20 cellular contexts compared by ENCODE assay signal in the genomic region with DNA sequence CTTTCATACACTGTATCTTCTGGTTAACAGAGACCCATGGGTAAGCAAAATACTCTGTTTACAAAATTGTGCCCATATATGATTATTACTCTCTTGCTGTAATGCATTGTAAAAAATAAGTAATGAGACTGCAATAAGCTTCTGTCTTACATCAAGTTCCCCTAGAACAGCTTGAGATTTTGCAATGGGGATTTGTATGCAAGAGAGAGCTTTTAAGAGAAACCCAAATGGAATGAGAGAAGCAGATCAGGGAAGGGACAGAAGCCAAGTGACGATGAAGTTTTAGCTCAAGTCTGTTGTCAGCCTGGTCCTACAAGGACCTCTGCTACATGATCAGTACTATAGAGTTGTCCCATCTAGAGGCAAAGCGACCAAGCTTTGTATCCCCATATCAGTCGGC.
DNase-seq lines count a peak whose midpoint lies in the region; ATAC-seq and TF ChIP-seq lines count a peak whose summit lies in the region.
"Had no signal": no experiment of that assay in that cellular context is flagged by ENCODE, and none has a peak within 500 bp of the region (broad histone marks: within the 10 kb centered on the region; RNA-seq: fewer than 3 reads in every experiment).

No MANE protein-coding gene starts in this region.

- H2BK120ac ChIP-seq in mesenchymal stem cell (ENCODE audit: low read depth, low read length) = no peak overlapping the region

- no peaks in the 10 kb centered on the region for H3K27me3 Mint-ChIP-seq in T-helper 2 cell treated with Interferon-gamma antibody and Interleukin-4, amounts not matched to agents 5 μg/mL and 100 μg/mL, for 36 hours (ENCODE audit: low read depth)
- H3K27me3 Mint-ChIP-seq: B cell had no signal

- H3K9ac ChIP-seq in adipocyte (ENCODE audit: low read length) (no peak overlapping the region), mesenchymal stem cell (ENCODE audit: low read length) (no peak overlapping the region)
- H3K9ac ChIP-seq: BLaER1 treated with 17β-estradiol and CSF1 and Interleukin-3, amounts not matched to agents 10 nM and 100 nM had no signal

- no peak for TF ChIP-seq POLR2A in gastrocnemius medialis (IDR thresholded peaks at IDR 0.05)

- no peak overlapping the region for H2BK5ac ChIP-seq in mesenchymal stem cell (ENCODE audit: low read depth, low read length, poor library complexity, severe bottlenecking)

- no peak overlapping the region for H3K4me3 Mint-ChIP-seq in T-helper 2 cell treated with Interferon-gamma antibody and Interleukin-4, amounts not matched to agents 5 μg/mL and 100 μg/mL, for 36 hours
- H3K4me3 Mint-ChIP-seq: B cell; CD8-positive, alpha-beta T cell had no signal

- H3K27me3 ChIP-seq in adipocyte (replicated peaks; ENCODE audit: control insufficient read depth, insufficient read depth, low read length) (no peaks in the 10 kb centered on the region), mesenchymal stem cell (ENCODE audit: control insufficient read depth in 1 of 2, insufficient read depth in 1 of 2, low read length in 2 of 2) (no peaks in the 10 kb centered on the region), gastrocnemius medialis (no peaks in the 10 kb centered on the region)
- H3K27me3 ChIP-seq: BLaER1 treated with 17β-estradiol and CSF1 and Interleukin-3, amounts not matched to agents 10 nM and 100 nM had no signal

- peaks cover 22% of the 10 kb centered on the region for H3K4me1 ChIP-seq in adipocyte (ENCODE audit: control insufficient read depth, insufficient read depth, low read length)
- H3K4me1 ChIP-seq in mesenchymal stem cell (ENCODE audit: control insufficient read depth, insufficient read depth, low read depth, low read length) = no peaks in the 10 kb centered on the region
- H3K4me1 ChIP-seq in gastrocnemius medialis = no peaks in the 10 kb centered on the region
- H3K4me1 ChIP-seq: BLaER1 treated with 17β-estradiol and CSF1 and Interleukin-3, amounts not matched to agents 10 nM and 100 nM had no signal

- intact Hi-C loops in gastrocnemius medialis (cut with DNase I; ENCODE audit: low total_unique reads) = no loop called here

- H3K79me1 ChIP-seq in mesenchymal stem cell (replicated peaks; ENCODE audit: low read length, poor library complexity, severe bottlenecking) = no peaks in the 10 kb centered on the region

- no peak overlapping the region for H3K23ac ChIP-seq in mesenchymal stem cell (ENCODE audit: low read length in 2 of 2)

- DNase-seq in Ammon's horn (ENCODE audit: low spot score) = peak; percentile 4
- DNase-seq in adipocyte (ENCODE audit: low read depth) = peak; percentile 82
- peak; percentile 64 for DNase-seq in fibroblast of peridontal ligament (ENCODE audit: extremely low read depth)
- DNase-seq in mesenchymal stem cell = peak; percentile 22
- no peak for DNase-seq in T-helper 2 cell treated with Interferon-gamma antibody and Interleukin-4, amounts not matched to agents 5 μg/mL and 100 μg/mL, for 36 hours (ENCODE audit: low spot score)
- DNase-seq in hepatic stellate cell (ENCODE audit: low spot score) = no peak
- no peak for DNase-seq in NCI-H2107 treated with DMSO at 0.1 percent for 48 hours (lab: John Stamatoyannopoulos, UW; ENCODE audit: unreplicated experiment)
- no peak for DNase-seq in gastrocnemius medialis
- DNase-seq: Calu3; CD8-positive, alpha-beta T cell; DMS 273 treated with DMSO at 0.1 percent for 48 hours; DMS53; DND-41; EL had no signal

- H3K14ac ChIP-seq in mesenchymal stem cell (ENCODE audit: low read length in 2 of 2) = no peak overlapping the region

- H3K9me3 ChIP-seq in adipocyte (ENCODE audit: control insufficient read depth, low read length) (no peaks in the 10 kb centered on the region), mesenchymal stem cell (ENCODE audit: control insufficient read depth, low read length) (no peaks in the 10 kb centered on the region), gastrocnemius medialis (no peaks in the 10 kb centered on the region)
- H3K9me3 ChIP-seq: BLaER1 treated with 17β-estradiol and CSF1 and Interleukin-3, amounts not matched to agents 10 nM and 100 nM; HAP-1 had no signal

- H3K4me2 ChIP-seq in mesenchymal stem cell (ENCODE audit: low read length, poor library complexity, severe bottlenecking) = no peak overlapping the region
- H3K4me2 ChIP-seq: BLaER1 treated with 17β-estradiol and CSF1 and Interleukin-3, amounts not matched to agents 10 nM and 100 nM had no signal

- H2AFZ ChIP-seq in mesenchymal stem cell (ENCODE audit: low read depth, low read length) = no peak overlapping the region

- no peaks in the 10 kb centered on the region for H3K9me3 Mint-ChIP-seq in T-helper 2 cell treated with Interferon-gamma antibody and Interleukin-4, amounts not matched to agents 5 μg/mL and 100 μg/mL, for 36 hours
- H3K9me3 Mint-ChIP-seq: CD8-positive, alpha-beta T cell had no signal

- no peak for TF ChIP-seq CTCF in gastrocnemius medialis (IDR thresholded peaks at IDR 0.05 in 4 of 5, conservative IDR thresholded peaks at IDR 0.05 in 1 of 5)

- H3K4ac ChIP-seq in mesenchymal stem cell (ENCODE audit: low read depth in 1 of 2, low read length in 2 of 2) = no peak overlapping the region

- no peak overlapping the region for H3K18ac ChIP-seq in mesenchymal stem cell (ENCODE audit: low read depth in 1 of 2, low read length in 2 of 2)

- H3K27ac Mint-ChIP-seq in T-helper 2 cell treated with Interferon-gamma antibody and Interleukin-4, amounts not matched to agents 5 μg/mL and 100 μg/mL, for 36 hours = no peak overlapping the region
- H3K27ac Mint-ChIP-seq: B cell; CD8-positive, alpha-beta T cell had no signal

- H3K4me3 ChIP-seq in adipocyte (ENCODE audit: low read length) (no peak overlapping the region), mesenchymal stem cell (ENCODE audit: insufficient read depth in 1 of 2, low read depth in 1 of 2, low read length in 2 of 2) (no peak overlapping the region), gastrocnemius medialis (no peak overlapping the region)
- H3K4me3 ChIP-seq: BLaER1 treated with 17β-estradiol and CSF1 and Interleukin-3, amounts not matched to agents 10 nM and 100 nM; GM12878; HAP-1; K562 had no signal

- in situ Hi-C loops in gastrocnemius medialis (cut with MboI; ENCODE audit: low sequenced_read_pairs in 4 of 4) = no loop called here

- H3K36me3 ChIP-seq in adipocyte (ENCODE audit: control insufficient read depth, insufficient read depth, low read length, severe bottlenecking) (no peaks in the 10 kb centered on the region), mesenchymal stem cell (ENCODE audit: control insufficient read depth in 1 of 2, insufficient read depth in 2 of 2, low read depth in 1 of 2, low read length in 2 of 2) (no peaks in the 10 kb centered on the region), gastrocnemius medialis (no peaks in the 10 kb centered on the region)
- H3K36me3 ChIP-seq: BLaER1 treated with 17β-estradiol and CSF1 and Interleukin-3, amounts not matched to agents 10 nM and 100 nM; HAP-1 had no signal

- H3K36me3 Mint-ChIP-seq in T-helper 2 cell treated with Interferon-gamma antibody and Interleukin-4, amounts not matched to agents 5 μg/mL and 100 μg/mL, for 36 hours (ENCODE audit: low read depth) = no peaks in the 10 kb centered on the region
- H3K36me3 Mint-ChIP-seq: CD8-positive, alpha-beta T cell had no signal

- H4K91ac ChIP-seq in mesenchymal stem cell (ENCODE audit: low read length) = no peak overlapping the region

- WGBS in mesenchymal stem cell = 94% methylated on average over 2 of the region's 3 CpGs

- ATAC-seq in gastrocnemius medialis = no peak
- ATAC-seq: CD8-positive, alpha-beta T cell; GM12878; K562 had no signal

- no peak overlapping the region for H4K8ac ChIP-seq in mesenchymal stem cell (ENCODE audit: low read length)

- peak overlapping the region; percentile 77 for H2AK5ac ChIP-seq in mesenchymal stem cell (ENCODE audit: low read length, severe bottlenecking)

- H2BK12ac ChIP-seq in mesenchymal stem cell (ENCODE audit: low read length in 2 of 2) = no peak overlapping the region

- H2BK15ac ChIP-seq in mesenchymal stem cell (ENCODE audit: low read depth, poor library complexity, severe bottlenecking) = no peak overlapping the region

- H3K4me1 Mint-ChIP-seq in T-helper 2 cell treated with Interferon-gamma antibody and Interleukin-4, amounts not matched to agents 5 μg/mL and 100 μg/mL, for 36 hours (ENCODE audit: low read depth) = no peaks in the 10 kb centered on the region
- H3K4me1 Mint-ChIP-seq: B cell had no signal

- H3K27ac ChIP-seq in mesenchymal stem cell (ENCODE audit: low read length, poor library complexity, severe bottlenecking) (no peak overlapping the region), gastrocnemius medialis (no peak overlapping the region)
- H3K27ac ChIP-seq: BLaER1 treated with 17β-estradiol and CSF1 and Interleukin-3, amounts not matched to agents 10 nM and 100 nM; HL-60 had no signal

Comparison
In these comparisons a context has a peak if more than half of its experiments do, and no peak if none do; other contexts are left out.
1. DNase-seq: peak in Ammon's horn (single experiment), adipocyte (single experiment), fibroblast of peridontal ligament (single experiment) and mesenchymal stem cell (single experiment); none in T-helper 2 cell treated with Interferon-gamma antibody and Interleukin-4, amounts not matched to agents 5 μg/mL and 100 μg/mL, for 36 hours (single experiment), hepatic stellate cell (single experiment), NCI-H2107 treated with DMSO at 0.1 percent for 48 hours (single experiment) and gastrocnemius medialis (0 of 2).